1 cellular context compared by ENCODE assay signal in the genomic region with DNA sequence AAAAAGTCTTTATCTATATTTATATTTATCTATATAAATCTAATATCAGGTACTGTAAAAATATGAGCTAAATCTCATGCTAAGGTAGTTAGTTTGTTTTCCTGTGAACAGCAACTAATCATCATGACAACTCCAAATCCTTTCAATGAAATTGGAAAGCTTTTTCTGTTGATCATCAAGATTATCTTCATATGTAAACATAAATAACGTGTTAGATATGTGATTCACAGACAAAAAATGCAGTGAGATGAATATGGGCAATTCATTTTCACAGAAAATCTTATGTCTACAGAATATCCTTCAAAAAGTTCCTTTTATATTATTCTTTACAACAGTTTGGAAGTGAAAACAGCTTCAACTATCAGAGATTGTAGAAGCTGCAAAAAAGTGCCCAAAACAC.
TF ChIP-seq lines count a peak whose summit lies in the region.

No MANE protein-coding gene starts in this region.

TF ChIP-seq in IMR-90, 13 proteins besides CTCF, POLR2A, EP300 and RAD21:
- TF ChIP-seq NFE2L2 (IDR thresholded peaks at IDR 0.05; ENCODE audit: low read depth, low read length) = no peak
- TF ChIP-seq CEBPB (IDR thresholded peaks at IDR 0.05; ENCODE audit: low read depth, low read length) = no peak
- TF ChIP-seq FOS (IDR thresholded peaks at IDR 0.05; ENCODE audit: low read depth, low read length) = no peak
- TF ChIP-seq BHLHE40 (IDR thresholded peaks at IDR 0.05; ENCODE audit: low read depth, low read length) = no peak
- TF ChIP-seq ELK1 (IDR thresholded peaks at IDR 0.05; ENCODE audit: borderline replicate concordance, low read depth, low read length) = no peak
- no peak for TF ChIP-seq RCOR1 (IDR thresholded peaks at IDR 0.05; ENCODE audit: insufficient replicate concordance, low read length)
- no peak for TF ChIP-seq CHD1 (IDR thresholded peaks at IDR 0.05; ENCODE audit: low read depth, low read length)
- TF ChIP-seq RFX5 (IDR thresholded peaks at IDR 0.05; ENCODE audit: low read depth, low read length) = no peak
- TF ChIP-seq, protein P1, sequence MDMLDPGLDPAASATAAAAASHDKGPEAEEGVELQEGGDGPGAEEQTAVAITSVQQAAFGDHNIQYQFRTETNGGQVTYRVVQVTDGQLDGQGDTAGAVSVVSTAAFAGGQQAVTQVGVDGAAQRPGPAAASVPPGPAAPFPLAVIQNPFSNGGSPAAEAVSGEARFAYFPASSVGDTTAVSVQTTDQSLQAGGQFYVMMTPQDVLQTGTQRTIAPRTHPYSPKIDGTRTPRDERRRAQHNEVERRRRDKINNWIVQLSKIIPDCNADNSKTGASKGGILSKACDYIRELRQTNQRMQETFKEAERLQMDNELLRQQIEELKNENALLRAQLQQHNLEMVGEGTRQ (IDR thresholded peaks at IDR 0.05; ENCODE audit: low read depth, low read length) = no peak
- no peak for TF ChIP-seq SMC3 (IDR thresholded peaks at IDR 0.05; ENCODE audit: low read depth, low read length)
- TF ChIP-seq MAFK (IDR thresholded peaks at IDR 0.05; ENCODE audit: low read depth, low read length) = no peak
- TF ChIP-seq MXI1 (IDR thresholded peaks at IDR 0.05; ENCODE audit: borderline replicate concordance, low read depth, low read length) = no peak
- no peak for TF ChIP-seq MAZ (IDR thresholded peaks at IDR 0.05; ENCODE audit: borderline replicate concordance, low read depth, low read length)
